8 cellular contexts compared by ENCODE assay signal in the genomic region with DNA sequence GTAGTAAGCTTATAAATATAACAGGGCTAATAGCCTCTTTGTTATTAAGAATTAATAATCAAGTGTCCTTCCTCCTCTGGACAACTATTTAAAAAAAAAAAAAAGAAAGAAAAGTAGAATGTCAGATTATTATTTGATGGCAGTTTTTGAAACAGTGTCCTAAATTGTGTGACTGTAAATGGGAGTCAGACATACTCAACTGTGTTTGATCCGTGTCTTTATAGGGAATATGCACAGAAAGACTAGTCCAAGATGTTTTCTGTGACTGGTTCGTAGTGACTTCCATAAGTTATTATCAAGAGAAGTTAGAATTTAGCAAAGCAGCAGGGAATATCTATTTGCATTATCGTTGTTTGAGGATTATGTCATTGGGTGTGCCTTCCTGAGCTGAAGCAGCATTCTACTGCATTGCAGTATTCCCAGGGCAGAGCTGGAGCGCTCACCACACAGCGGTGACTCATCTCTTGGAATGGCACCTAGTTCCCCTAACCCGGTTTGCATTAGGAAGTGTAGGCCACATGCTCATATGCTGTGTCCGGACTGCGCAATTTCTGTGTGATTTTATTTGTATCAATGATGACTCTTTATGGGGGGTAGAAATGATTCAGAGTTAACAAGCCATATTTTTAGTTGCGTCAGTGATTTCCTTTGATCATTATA. TPM values are rescaled to one million over a fixed set of nuclear protein-coding genes. Genes with fewer than 3 reads are reported as not detected.
A peak's percentile ranks its signal among the peaks of the same experiment; 100 is the strongest.
DNase-seq lines count a peak whose midpoint lies in the region; ATAC-seq lines count a peak whose summit lies in the region.

No MANE protein-coding gene starts in this region.

- 0 out of 20 replicates have a peak overlapping the region, but pooled peaks of 1 of the 10 experiments have one; percentile 1 for H3K4me3 ChIP-seq in BLaER1 treated with 17β-estradiol and CSF1 and Interleukin-3, amounts not matched to agents 10 nM and 100 nM

- peaks cover 88 to 100% (median 100%) of the 10 kb centered on the region in 11 experiments for H4K20me1 ChIP-seq in BLaER1 treated with 17β-estradiol and CSF1 and Interleukin-3, amounts not matched to agents 10 nM and 100 nM

- H3K9me3 ChIP-seq in BLaER1 treated with 17β-estradiol and CSF1 and Interleukin-3, amounts not matched to agents 10 nM and 100 nM (replicated peaks in 1 of 11), result no peaks in the 10 kb centered on the region

- H3K27me3 ChIP-seq in BLaER1 treated with 17β-estradiol and CSF1 and Interleukin-3, amounts not matched to agents 10 nM and 100 nM, result no peaks in the 10 kb centered on the region

- ATAC-seq in left ventricle myocardium superior (peak; percentile 98), sciatic nerve (peak; percentile 98), GM18517 (IDR thresholded peaks at IDR 0.05; ENCODE audit: unreplicated experiment) (no peak), GM19397 (IDR thresholded peaks at IDR 0.05; ENCODE audit: unreplicated experiment) (no peak)

- DNase-seq in LHCN-M2 (ENCODE audit: low read depth) (peak; percentile 99), left ventricle myocardium superior (peak; percentile 77), sciatic nerve (ENCODE audit: low spot score) (peak; percentile 82), DMS79 treated with DMSO at 0.1 percent for 48 hours (lab: John Stamatoyannopoulos, UW) (no peak)

- peaks cover 56 to 70% (median 63%) of the 10 kb centered on the region in 10 experiments for H3K4me1 ChIP-seq in BLaER1 treated with 17β-estradiol and CSF1 and Interleukin-3, amounts not matched to agents 10 nM and 100 nM

- H3K27ac ChIP-seq in BLaER1 treated with 17β-estradiol and CSF1 and Interleukin-3, amounts not matched to agents 10 nM and 100 nM, result peak overlapping the region in 3 of 11 experiments; percentile 32 to 49 (median 42); a peak in 3 of 22 replicates
- peak overlapping the region; percentile 60 for H3K27ac ChIP-seq in angular gyrus (ENCODE audit: low read depth, low read length)

- H3K9ac ChIP-seq in BLaER1 treated with 17β-estradiol and CSF1 and Interleukin-3, amounts not matched to agents 10 nM and 100 nM, result 0 out of 22 replicates have a peak overlapping the region, but pooled peaks of 2 of the 11 experiments have one; percentile 15 to 44

- peak overlapping the region; percentile 68 to 99 (median 90); a peak in 20 of 22 replicates for H3K4me2 ChIP-seq in BLaER1 treated with 17β-estradiol and CSF1 and Interleukin-3, amounts not matched to agents 10 nM and 100 nM

- intact Hi-C loops in left ventricle myocardium superior (cut with micrococcal nuclease), result no loop called here
- intact Hi-C loops in sciatic nerve (cut with DNase I), result no loop called here

- H3K36me3 ChIP-seq in BLaER1 treated with 17β-estradiol and CSF1 and Interleukin-3, amounts not matched to agents 10 nM and 100 nM, result peaks cover 44 to 92% (median 68%) of the 10 kb centered on the region in 11 experiments

RNA-seq across cellular contexts. Expression of a gene that starts 7.9 kb away (rescaled TPM):
- total RNA-seq in LHCN-M2 (2014; rRNA removed), result 386 and 453 TPM in 2 replicates
- 397 TPM for polyA plus RNA-seq in LHCN-M2 (2012)
- 387 TPM for total RNA-seq in left ventricle myocardium superior
- total RNA-seq in sciatic nerve, result 496 TPM

Comparison
In these comparisons a context has a peak if more than half of its experiments do, and no peak if none do; other contexts are left out.
1. ATAC-seq: peak in left ventricle myocardium superior (single experiment) and sciatic nerve (single experiment); none in GM18517 (single experiment) and GM19397 (single experiment).